ENCODE assay signal across 22 cellular contexts in the genomic region with DNA sequence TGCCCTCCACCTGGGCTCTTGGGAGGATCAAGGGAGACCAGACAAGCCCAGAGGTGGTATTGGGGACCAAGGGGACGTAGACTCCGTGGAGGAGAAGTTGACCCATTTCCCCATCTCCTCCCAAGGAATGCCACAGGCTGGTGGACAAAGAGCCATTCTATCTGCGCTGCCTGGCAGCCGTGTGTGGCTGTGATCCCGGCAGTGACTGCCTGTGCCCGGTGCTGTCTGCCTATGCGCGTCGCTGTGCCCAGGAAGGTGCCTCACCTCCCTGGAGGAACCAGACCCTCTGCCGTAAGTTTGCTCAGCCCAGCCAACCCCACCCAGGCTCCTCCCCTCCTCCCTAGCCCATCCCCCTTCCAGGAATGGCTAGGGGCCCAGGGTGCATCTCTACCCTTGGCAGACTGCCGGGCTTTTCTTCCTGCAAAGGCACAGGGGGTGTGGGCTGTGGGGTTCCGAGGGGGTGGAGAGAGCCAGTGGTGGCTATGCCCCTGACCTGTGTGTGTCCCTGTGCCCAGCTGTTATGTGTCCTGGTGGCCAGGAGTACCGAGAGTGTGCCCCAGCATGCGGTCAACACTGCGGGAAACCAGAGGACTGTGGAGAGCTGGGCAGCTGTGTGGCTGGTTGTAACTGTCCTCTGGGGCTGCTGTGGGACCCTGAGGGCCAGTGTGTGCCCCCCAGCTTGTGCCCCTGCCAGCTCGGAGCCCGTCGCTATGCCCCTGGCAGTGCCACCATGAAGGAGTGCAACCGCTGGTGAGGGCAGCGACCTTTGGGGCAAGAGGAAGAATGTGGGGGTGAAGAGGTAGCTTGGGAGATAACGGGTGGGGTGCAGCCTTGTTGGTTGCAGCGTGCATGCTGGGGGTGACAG. TPM values are rescaled to one million over a fixed set of nuclear protein-coding genes. Genes with fewer than 3 reads are reported as not detected.
DNase-seq lines count a peak whose midpoint lies in the region; ATAC-seq and TF ChIP-seq lines count a peak whose summit lies in the region.
"Had no signal": no experiment of that assay in that cellular context is flagged by ENCODE, and none has a peak within 500 bp of the region (broad histone marks: within the 10 kb centered on the region; RNA-seq: fewer than 3 reads in every experiment).

No MANE protein-coding gene starts in this region.

- POLR2A ChIA-PET in A673 (lab: Charles Lee; ENCODE audit: low non-redundant PET) = no interaction called here
- POLR2A ChIA-PET in HEK293 (lab: Yijun Ruan, JAX) = interaction anchor here (1.3 kb wide), 1 partner anchor 10 kb away, joined by 5 read pairs; a partner anchor contains a TSS

- WGBS in endodermal cell (ENCODE audit: insufficient coverage in 1 of 2, insufficient read length in 1 of 2), 2 experiments = 81 to 86% methylated on average over 4 to 22 of the region's 22 CpGs
- 65 to 87% (median 69%) methylated on average over 7 to 22 of the region's 22 CpGs for WGBS in adrenal gland, 4 donors

- no peak overlapping the region for H3K27ac ChIP-seq in A673 (ENCODE audit: low read depth, low read length, poor library complexity, severe bottlenecking)
- no peak overlapping the region for H3K27ac ChIP-seq in HEK293 (ENCODE audit: extremely low read depth, low read depth, low read length)
- H3K27ac ChIP-seq in endodermal cell (ENCODE audit: low read depth, low read length) = no peak overlapping the region
- no peak overlapping the region for H3K27ac ChIP-seq in adrenal gland
- H3K27ac ChIP-seq: GM23248, suprapubic skin had no signal

- H3K27me3 ChIP-seq in A673 (replicated peaks; ENCODE audit: insufficient read depth, low read depth, low read length, poor library complexity) (no peaks in the 10 kb centered on the region), endodermal cell (ENCODE audit: control insufficient read depth, insufficient read depth, low read length, poor library complexity, severe bottlenecking) (peaks cover 19% of the 10 kb centered on the region), adrenal gland (no peaks in the 10 kb centered on the region)
- H3K27me3 ChIP-seq: MG63 had no signal

- peaks cover 9% of the 10 kb centered on the region for H3K4me1 ChIP-seq in A673 (ENCODE audit: insufficient read depth, low read length, poor library complexity, severe bottlenecking)
- no peaks in the 10 kb centered on the region for H3K4me1 ChIP-seq in HEK293 (ENCODE audit: control insufficient read depth, insufficient read depth, low read length)
- H3K4me1 ChIP-seq in endodermal cell (ENCODE audit: control insufficient read depth, insufficient read depth, low read length) = no peaks in the 10 kb centered on the region
- H3K4me1 ChIP-seq in adrenal gland (replicated peaks in 1 of 2) = no peaks in the 10 kb centered on the region

- no peaks in the 10 kb centered on the region for H3K4me1 Mint-ChIP-seq in endodermal cell
- H3K4me1 Mint-ChIP-seq in activated naive CD8-positive, alpha-beta T cell treated with anti-CD3 and anti-CD28 coated beads, Interleukin-2, amount 50 U/mL, for 24 hours = no peaks in the 10 kb centered on the region
- H3K4me1 Mint-ChIP-seq: activated B cell treated with CpG ODN at 0.5 μM for 24 hours; stimulated activated effector memory CD8-positive, alpha-beta T cell treated with anti-CD3 and anti-CD28 coated beads, Interleukin-12 subunit alpha, Interleukin-12 subunit beta, amount 100 ng/mL, for 72 hours had no signal

- no peaks in the 10 kb centered on the region for H3K9me3 Mint-ChIP-seq in endodermal cell
- no peaks in the 10 kb centered on the region for H3K9me3 Mint-ChIP-seq in activated naive CD8-positive, alpha-beta T cell treated with anti-CD3 and anti-CD28 coated beads, Interleukin-2, amount 50 U/mL, for 24 hours
- H3K9me3 Mint-ChIP-seq: activated B cell treated with CpG ODN at 0.5 μM for 24 hours; CD4-positive, alpha-beta T cell; dendritic cell treated with granulocyte-macrophage colony-stimulating factor and Interleukin-4, amounts not matched to agents 40 ng/mL and 50 ng/mL, for 4 days; naive thymus-derived CD4-positive, alpha-beta T cell; stimulated activated effector memory CD8-positive, alpha-beta T cell treated with anti-CD3 and anti-CD28 coated beads, Interleukin-12 subunit alpha, Interleukin-12 subunit beta, amount 100 ng/mL, for 72 hours had no signal

- no peak for ATAC-seq in activated naive CD8-positive, alpha-beta T cell treated with anti-CD3 and anti-CD28 coated beads, Interleukin-2, amount 50 U/mL, for 24 hours
- ATAC-seq: naive thymus-derived CD4-positive, alpha-beta T cell; stimulated activated effector memory CD8-positive, alpha-beta T cell treated with anti-CD3 and anti-CD28 coated beads, Interleukin-12 subunit alpha, Interleukin-12 subunit beta, amount 100 ng/mL, for 72 hours had no signal

- no peak for TF ChIP-seq POLR2A in adrenal gland (IDR thresholded peaks at IDR 0.05)

- H3K4me3 ChIP-seq in A673 (ENCODE audit: low read depth, low read length, poor library complexity, severe bottlenecking) (no peak overlapping the region), HEK293 (ENCODE audit: low read depth, low read length) (no peak overlapping the region), endodermal cell (ENCODE audit: low read length) (no peak overlapping the region), adrenal gland (no peak overlapping the region)
- H3K4me3 ChIP-seq: GM23248, MG63, suprapubic skin had no signal

- H3K9me3 ChIP-seq in A673 (ENCODE audit: low read depth, low read length, poor library complexity, severe bottlenecking) (no peaks in the 10 kb centered on the region), HEK293 (ENCODE audit: control insufficient read depth, insufficient read depth, low read depth, low read length) (no peaks in the 10 kb centered on the region), endodermal cell (ENCODE audit: control insufficient read depth, low read length) (no peaks in the 10 kb centered on the region), adrenal gland (replicated peaks in 1 of 3) (no peaks in the 10 kb centered on the region)
- H3K9me3 ChIP-seq: MG63, suprapubic skin had no signal

- no peak overlapping the region for H3K27ac Mint-ChIP-seq in endodermal cell
- H3K27ac Mint-ChIP-seq in activated naive CD8-positive, alpha-beta T cell treated with anti-CD3 and anti-CD28 coated beads, Interleukin-2, amount 50 U/mL, for 24 hours = no peak overlapping the region
- H3K27ac Mint-ChIP-seq: activated B cell treated with CpG ODN at 0.5 μM for 24 hours; CD4-positive, alpha-beta T cell; dendritic cell treated with granulocyte-macrophage colony-stimulating factor and Interleukin-4, amounts not matched to agents 40 ng/mL and 50 ng/mL, for 4 days; naive thymus-derived CD4-positive, alpha-beta T cell; stimulated activated effector memory CD8-positive, alpha-beta T cell treated with anti-CD3 and anti-CD28 coated beads, Interleukin-12 subunit alpha, Interleukin-12 subunit beta, amount 100 ng/mL, for 72 hours had no signal

- H3K27me3 Mint-ChIP-seq in endodermal cell (ENCODE audit: insufficient read depth) = peaks cover 53% of the 10 kb centered on the region
- H3K27me3 Mint-ChIP-seq in activated naive CD8-positive, alpha-beta T cell treated with anti-CD3 and anti-CD28 coated beads, Interleukin-2, amount 50 U/mL, for 24 hours = peaks cover under 1% of the 10 kb centered on the region

- H3K4me3 Mint-ChIP-seq in endodermal cell = no peak overlapping the region
- H3K4me3 Mint-ChIP-seq in activated naive CD8-positive, alpha-beta T cell treated with anti-CD3 and anti-CD28 coated beads, Interleukin-2, amount 50 U/mL, for 24 hours = no peak overlapping the region
- H3K4me3 Mint-ChIP-seq: activated B cell treated with CpG ODN at 0.5 μM for 24 hours; CD4-positive, alpha-beta T cell; dendritic cell treated with granulocyte-macrophage colony-stimulating factor and Interleukin-4, amounts not matched to agents 40 ng/mL and 50 ng/mL, for 4 days; naive thymus-derived CD4-positive, alpha-beta T cell; stimulated activated effector memory CD8-positive, alpha-beta T cell treated with anti-CD3 and anti-CD28 coated beads, Interleukin-12 subunit alpha, Interleukin-12 subunit beta, amount 100 ng/mL, for 72 hours had no signal

- no TSS peak for BruUV-seq in A673 (replicated peaks; lab: Mats Ljungman, UMichigan)

- no peak overlapping the region for H3K9ac ChIP-seq in endodermal cell (ENCODE audit: extremely low read depth, low read length, poor library complexity, severe bottlenecking)
- H3K9ac ChIP-seq: GM23248 had no signal

- peak; percentile 30 for DNase-seq in A673 (ENCODE audit: low spot score)
- DNase-seq in endodermal cell = peak; percentile 68
- peak; percentile 60 for DNase-seq in midbrain (lab: John Stamatoyannopoulos, UW)
- DNase-seq in adrenal gland = no peak
- no peak for DNase-seq in activated naive CD8-positive, alpha-beta T cell treated with anti-CD3 and anti-CD28 coated beads, Interleukin-2, amount 50 U/mL, for 24 hours
- no peak for DNase-seq in HT-29 (ENCODE audit: low spot score)
- DNase-seq: activated B cell treated with CpG ODN at 0.5 μM for 24 hours; activated CD4-positive, alpha-beta T cell treated with anti-CD3 and anti-CD28 coated beads, Interleukin-2, amount 50 U/mL, for 4 hours; activated CD8-positive, alpha-beta memory T cell treated with anti-CD3 and anti-CD28 coated beads, Interleukin-2, amount 50 U/mL, for 4 hours; activated naive CD4-positive, alpha-beta T cell treated with anti-CD3 and anti-CD28 coated beads, Interleukin-2, amount 50 U/mL, for 16 hours; CD4-positive, alpha-beta T cell; DMS153; GM23248; MG63; naive thymus-derived CD4-positive, alpha-beta T cell; NCI-H1436; NCI-H2171 treated with DMSO at 0.1 percent for 48 hours; NCI-H524 had no signal

- H3K36me3 Mint-ChIP-seq in endodermal cell (ENCODE audit: low read depth) = no peaks in the 10 kb centered on the region
- no peaks in the 10 kb centered on the region for H3K36me3 Mint-ChIP-seq in activated naive CD8-positive, alpha-beta T cell treated with anti-CD3 and anti-CD28 coated beads, Interleukin-2, amount 50 U/mL, for 24 hours (ENCODE audit: low read depth)
- H3K36me3 Mint-ChIP-seq: naive thymus-derived CD4-positive, alpha-beta T cell; stimulated activated effector memory CD8-positive, alpha-beta T cell treated with anti-CD3 and anti-CD28 coated beads, Interleukin-12 subunit alpha, Interleukin-12 subunit beta, amount 100 ng/mL, for 72 hours had no signal

- no peaks in the 10 kb centered on the region for H3K36me3 ChIP-seq in A673 (ENCODE audit: insufficient read depth, low read length, poor library complexity, severe bottlenecking)
- H3K36me3 ChIP-seq in HEK293 (ENCODE audit: control insufficient read depth in 2 of 2, insufficient read depth in 1 of 2, low read length in 2 of 2) = no peaks in the 10 kb centered on the region
- H3K36me3 ChIP-seq in endodermal cell (ENCODE audit: control insufficient read depth, insufficient read depth, low read length) = no peaks in the 10 kb centered on the region
- no peaks in the 10 kb centered on the region for H3K36me3 ChIP-seq in adrenal gland (replicated peaks in 1 of 2)
- H3K36me3 ChIP-seq: MG63, suprapubic skin had no signal

- TF ChIP-seq CTCF in A673 (conservative IDR thresholded peaks at IDR 0.05; ENCODE audit: low read depth, low read length) = no peak
- no peak for TF ChIP-seq CTCF in HEK293 (tag by site-specific recombination; IDR thresholded peaks at IDR 0.05)
- no peak for TF ChIP-seq CTCF in endodermal cell (conservative IDR thresholded peaks at IDR 0.05)
- TF ChIP-seq CTCF in adrenal gland (IDR thresholded peaks at IDR 0.05) = no peak

- intact Hi-C loops in A673 (cut with micrococcal nuclease; ENCODE audit: unreplicated experiment) = no loop called here
- intact Hi-C loops in adrenal gland (cut with DNase I) = no loop called here

- CTCF ChIA-PET in A673 (lab: Charles Lee) = no interaction called here
- CTCF ChIA-PET in HEK293 (lab: Yijun Ruan, JAX) = interaction anchor here (0.5 to 0.9 kb wide), 3 partner anchors 10 to 360 kb away, joined by 3 read pairs; no protein-coding TSS in a partner anchor

RNA-seq across cellular contexts. Expression of a gene that starts 10.2 kb away (rescaled TPM):
- total RNA-seq in A673 (2021) = 3.5 and 7.5 TPM in 2 replicates
- total RNA-seq in endodermal cell = 1 to 10 TPM in 1 of 2 donors, under 1 TPM in 1; 0.91 to 2.5 TPM
- polyA plus RNA-seq in endodermal cell (2013, experiment 1 of 2) = 6.0 TPM
- polyA plus RNA-seq in endodermal cell (2013, experiment 2 of 2) = 5.3 TPM
- 10 to 100 TPM in 7 of 8 donors, 1 to 10 TPM in 1; 8.6 to 25.0 (median 18.6) TPM for total RNA-seq in adrenal gland
- 10 to 100 TPM in 2 of 3 donors, 1 to 10 TPM in 1; 1.6 to 44.2 (median 24.5) TPM for polyA plus RNA-seq in adrenal gland
- 0.63 and 0.66 TPM in 2 replicates for total RNA-seq in HT-29 (2014; rRNA removed; shearing (Covaris generic))
- total RNA-seq: GM23248 had no signal
- polyA plus RNA-seq: GM23248 had no signal

RNA-seq across cellular contexts. Expression of a gene that starts 54.6 kb away (rescaled TPM):
- total RNA-seq in A673 (2021) (5.7 and 8.3 TPM in 2 replicates), endodermal cell (10 to 100 TPM in 1 of 2 donors, 1 to 10 TPM in 1; 8.3 to 15.6 TPM), adrenal gland (10 to 100 TPM in 5 of 8 donors, 1 to 10 TPM in 3; 7.3 to 32.9 (median 14.1) TPM)
- 8.8 TPM for polyA plus RNA-seq in endodermal cell (2013, experiment 1 of 2)
- 8.9 TPM for polyA plus RNA-seq in endodermal cell (2013, experiment 2 of 2)
- 10 to 100 TPM in 2 of 3 donors, 1 to 10 TPM in 1; 8.0 to 17.5 (median 13.5) TPM for polyA plus RNA-seq in adrenal gland
- 8.8 and 11.7 TPM in 2 replicates for total RNA-seq in HT-29 (2014; rRNA removed; shearing (Covaris generic))

Comparison
In these comparisons a context has a peak if more than half of its experiments do, and no peak if none do; other contexts are left out.
1. DNase-seq: peak in A673 (single experiment), endodermal cell (single experiment) and midbrain (single experiment); none in adrenal gland (0 of 7), activated naive CD8-positive, alpha-beta T cell treated with anti-CD3 and anti-CD28 coated beads, Interleukin-2, amount 50 U/mL, for 24 hours (single experiment) and HT-29 (single experiment).